In genomic region chr2:20571644-20572215, GRCh38 we compare ENCODE assay signal across 18 cellular contexts.
A peak's percentile ranks its signal among the peaks of the same experiment; 100 is the strongest.
DNase-seq lines count a peak whose midpoint lies in the region; ATAC-seq and TF ChIP-seq lines count a peak whose summit lies in the region.
"Had no signal": no experiment of that assay in that cellular context is flagged by ENCODE, and none has a peak within 500 bp of the region (broad histone marks: within the 10 kb centered on the region; RNA-seq: fewer than 3 reads in every experiment).

No MANE protein-coding gene starts in this region.

- no peak for DNase-seq in stimulated activated naive CD8-positive, alpha-beta T cell treated with anti-CD3 and anti-CD28 coated beads, Interleukin-15, amount 100 ng/mL, for 72 hours
- no peak for DNase-seq in stimulated activated naive CD8-positive, alpha-beta T cell treated with anti-CD3 and anti-CD28 coated beads, Interleukin-15, Interleukin-2, amounts not matched to agents 100 U/mL and 50 U/mL, for 24 hours
- DNase-seq in amniotic epithelial cell (ENCODE audit: low read depth), result peak; percentile 41
- no peak for DNase-seq in lower lobe of right lung
- no peak for DNase-seq in DMS 273 (lab: John Stamatoyannopoulos, UW; ENCODE audit: unreplicated experiment)
- DNase-seq in NCI-H2107 treated with DMSO at 0.1 percent for 48 hours (lab: John Stamatoyannopoulos, UW; ENCODE audit: unreplicated experiment), result no peak
- DNase-seq in mesenteric fat pad (ENCODE audit: low spot score), result no peak
- DNase-seq: activated CD4-positive, CD25-positive, alpha-beta regulatory T cell treated with anti-CD3 and anti-CD28 coated beads, Interleukin-2, amount 50 U/mL, for 72 hours; activated T-cell treated with anti-CD3 and anti-CD28 coated beads, Interleukin-2, amount 50 U/mL, for 1 hour; amniotic stem cell; cerebellar nuclear complex; foreskin melanocyte; GF-D8; NCI-H1694 treated with DMSO at 0.1 percent for 48 hours; NCI-H446 treated with DMSO at 0.1 percent for 48 hours; SIG-M5 had no signal

- TF ChIP-seq POLR2A in GM18505 (IDR thresholded peaks at IDR 0.05; ENCODE audit: borderline replicate concordance, extremely low read depth, insufficient read depth, insufficient read length), result no peak

- no peak for TF ChIP-seq CTCF in lower lobe of right lung (IDR thresholded peaks at IDR 0.05)

- peaks cover 24% of the 10 kb centered on the region for H3K4me1 Mint-ChIP-seq in stimulated activated naive CD8-positive, alpha-beta T cell treated with anti-CD3 and anti-CD28 coated beads, Interleukin-15, amount 100 ng/mL, for 72 hours

- intact Hi-C loops in lower lobe of right lung (cut with DNase I), result no loop called here

- H3K27me3 ChIP-seq in lower lobe of right lung (ENCODE audit: low read depth), result no peaks in the 10 kb centered on the region

- peaks cover 5% of the 10 kb centered on the region for H3K27me3 Mint-ChIP-seq in stimulated activated naive CD8-positive, alpha-beta T cell treated with anti-CD3 and anti-CD28 coated beads, Interleukin-15, amount 100 ng/mL, for 72 hours

- peaks cover 57% of the 10 kb centered on the region for H3K4me1 ChIP-seq in lower lobe of right lung
- H3K4me1 ChIP-seq: HAP-1 had no signal

- H3K36me3 ChIP-seq in lower lobe of right lung, result no peaks in the 10 kb centered on the region
- H3K36me3 ChIP-seq: HAP-1 had no signal

- no peaks in the 10 kb centered on the region for H3K9me3 ChIP-seq in lower lobe of right lung
- H3K9me3 ChIP-seq: HAP-1 had no signal

- peak overlapping the region; percentile 28 for H3K27ac ChIP-seq in lower lobe of right lung

- peak; percentile 49 for ATAC-seq in stimulated activated naive CD8-positive, alpha-beta T cell treated with anti-CD3 and anti-CD28 coated beads, Interleukin-15, amount 100 ng/mL, for 72 hours
- no peak for ATAC-seq in stimulated activated naive CD8-positive, alpha-beta T cell treated with anti-CD3 and anti-CD28 coated beads, Interleukin-15, Interleukin-2, amounts not matched to agents 100 U/mL and 50 U/mL, for 24 hours
- no peak for ATAC-seq in lower lobe of right lung
- no peak for ATAC-seq in GM18505 (IDR thresholded peaks at IDR 0.05; ENCODE audit: unreplicated experiment)

- H3K4me3 Mint-ChIP-seq in stimulated activated naive CD8-positive, alpha-beta T cell treated with anti-CD3 and anti-CD28 coated beads, Interleukin-15, amount 100 ng/mL, for 72 hours, result no peak overlapping the region

- H3K9me3 Mint-ChIP-seq in stimulated activated naive CD8-positive, alpha-beta T cell treated with anti-CD3 and anti-CD28 coated beads, Interleukin-15, amount 100 ng/mL, for 72 hours, result no peaks in the 10 kb centered on the region

- peak overlapping the region; percentile 19 to 57 for H3K27ac Mint-ChIP-seq in stimulated activated naive CD8-positive, alpha-beta T cell treated with anti-CD3 and anti-CD28 coated beads, Interleukin-15, amount 100 ng/mL, for 72 hours

- H3K4me3 ChIP-seq in lower lobe of right lung, result no peak overlapping the region
- H3K4me3 ChIP-seq: HAP-1 had no signal
